2 cellular contexts compared by ENCODE assay signal in genomic region chr11:89658767-89659166, GRCh38. TPM values are rescaled to one million over a fixed set of nuclear protein-coding genes. Genes with fewer than 3 reads are reported as not detected.
"Had no signal": no experiment of that assay in that cellular context is flagged by ENCODE, and none has a peak within 500 bp of the region (broad histone marks: within the 10 kb centered on the region; RNA-seq: fewer than 3 reads in every experiment).

No MANE protein-coding gene starts in this region.

RNA-seq across cellular contexts. Expression of gene TRIM77, which starts 51.3 kb away (rescaled TPM):
- total RNA-seq: G401, GM12878 had no signal
- polyA plus RNA-seq: GM12878 had no signal
